In genomic region chr17:40174528-40174927, GRCh38 we compare ENCODE assay signal across 21 cellular contexts.
"Had no signal": no experiment of that assay in that cellular context is flagged by ENCODE, and none has a peak within 500 bp of the region (broad histone marks: within the 10 kb centered on the region; RNA-seq: fewer than 3 reads in every experiment).

No MANE protein-coding gene starts in this region.

- H3K4me3 ChIP-seq: body of pancreas, coronary artery, left lung, tibial artery had no signal

- H3K27me3 Mint-ChIP-seq: activated CD4-positive, alpha-beta T cell treated with anti-CD3 and anti-CD28 coated beads, Interleukin-2, amount 10 ng/mL, durations not matched to agents 7 days and 5 days; activated naive CD8-positive, alpha-beta T cell treated with anti-CD3 and anti-CD28 coated beads, Interleukin-2, amount 10 ng/mL, durations not matched to agents 7 days and 5 days; activated T-cell treated with anti-CD3 and anti-CD28 coated beads, Interleukin-2, amount 50 U/mL, for 24 hours; T-cell had no signal

- H3K9me3 ChIP-seq: body of pancreas, left lung, tibial artery had no signal

- DNase-seq: activated CD4-positive, alpha-beta T cell treated with anti-CD3 and anti-CD28 coated beads, Interleukin-2, amount 10 ng/mL, durations not matched to agents 7 days and 5 days; activated CD8-positive, alpha-beta T cell treated with anti-CD3 and anti-CD28 coated beads, Interleukin-2, amount 10 ng/mL, durations not matched to agents 7 days and 5 days; activated effector memory CD4-positive, alpha-beta T cell treated with Interleukin-2 at 50 U/mL for 16 hours; activated naive CD8-positive, alpha-beta T cell treated with anti-CD3 and anti-CD28 coated beads, Interleukin-2, amount 10 ng/mL, durations not matched to agents 7 days and 5 days; activated T-cell treated with anti-CD3 and anti-CD28 coated beads, Interleukin-2, amount 50 U/mL, for 24 hours; body of pancreas; caudate nucleus; hypothalamus; kidney; nephron progenitor cell; retina; stimulated activated CD4-positive, alpha-beta T cell treated with anti-CD3 and anti-CD28 coated beads, Interleukin-12 subunit alpha, Interleukin-12 subunit beta, amount 100 ng/mL, for 4 hours; stimulated activated CD4-positive, alpha-beta T cell treated with anti-CD3 and anti-CD28 coated beads, Interleukin-1b, Interleukin-23, amount 100 ng/mL, for 48 hours; stimulated activated CD8-positive, alpha-beta memory T cell treated with anti-CD3 and anti-CD28 coated beads, Interleukin-4, amount 100 ng/mL, for 48 hours; stimulated activated naive CD8-positive, alpha-beta T cell treated with anti-CD3 and anti-CD28 coated beads, Interleukin-15, Interleukin-2, amounts not matched to agents 100 U/mL and 50 U/mL, for 24 hours; substantia nigra; T-cell; T-helper 9 cell; tibial artery had no signal

- H3K27ac Mint-ChIP-seq: activated CD4-positive, alpha-beta T cell treated with anti-CD3 and anti-CD28 coated beads, Interleukin-2, amount 10 ng/mL, durations not matched to agents 7 days and 5 days; activated CD8-positive, alpha-beta T cell treated with anti-CD3 and anti-CD28 coated beads, Interleukin-2, amount 10 ng/mL, durations not matched to agents 7 days and 5 days; activated naive CD8-positive, alpha-beta T cell treated with anti-CD3 and anti-CD28 coated beads, Interleukin-2, amount 10 ng/mL, durations not matched to agents 7 days and 5 days; activated T-cell treated with anti-CD3 and anti-CD28 coated beads, Interleukin-2, amount 50 U/mL, for 24 hours; T-cell had no signal

- H3K9me3 Mint-ChIP-seq: activated CD4-positive, alpha-beta T cell treated with anti-CD3 and anti-CD28 coated beads, Interleukin-2, amount 10 ng/mL, durations not matched to agents 7 days and 5 days; activated naive CD8-positive, alpha-beta T cell treated with anti-CD3 and anti-CD28 coated beads, Interleukin-2, amount 10 ng/mL, durations not matched to agents 7 days and 5 days; activated T-cell treated with anti-CD3 and anti-CD28 coated beads, Interleukin-2, amount 50 U/mL, for 24 hours; nephron progenitor cell; T-cell had no signal

- H3K4me3 Mint-ChIP-seq: activated CD4-positive, alpha-beta T cell treated with anti-CD3 and anti-CD28 coated beads, Interleukin-2, amount 10 ng/mL, durations not matched to agents 7 days and 5 days; activated CD8-positive, alpha-beta T cell treated with anti-CD3 and anti-CD28 coated beads, Interleukin-2, amount 10 ng/mL, durations not matched to agents 7 days and 5 days; activated naive CD8-positive, alpha-beta T cell treated with anti-CD3 and anti-CD28 coated beads, Interleukin-2, amount 10 ng/mL, durations not matched to agents 7 days and 5 days; activated T-cell treated with anti-CD3 and anti-CD28 coated beads, Interleukin-2, amount 50 U/mL, for 24 hours; nephron progenitor cell; T-cell had no signal

- ATAC-seq: activated CD8-positive, alpha-beta T cell treated with anti-CD3 and anti-CD28 coated beads, Interleukin-2, amount 10 ng/mL, durations not matched to agents 7 days and 5 days; body of pancreas; left lung; stimulated activated naive CD8-positive, alpha-beta T cell treated with anti-CD3 and anti-CD28 coated beads, Interleukin-15, Interleukin-2, amounts not matched to agents 100 U/mL and 50 U/mL, for 24 hours; T-cell had no signal

- H3K27me3 ChIP-seq: body of pancreas, tibial artery had no signal

- H3K27ac ChIP-seq: body of pancreas, coronary artery, left lung, tibial artery had no signal
